ENCODE assay signal across 19 cellular contexts in genomic region chr18:32450026-32450681, GRCh38. TPM values are rescaled to one million over a fixed set of nuclear protein-coding genes. Genes with fewer than 3 reads are reported as not detected.
"Had no signal": no experiment of that assay in that cellular context is flagged by ENCODE, and none has a peak within 500 bp of the region (broad histone marks: within the 10 kb centered on the region; RNA-seq: fewer than 3 reads in every experiment).

No MANE protein-coding gene starts in this region.

- ATAC-seq: activated CD4-positive, alpha-beta T cell treated with anti-CD3 and anti-CD28 coated beads for 36 hours; activated naive CD4-positive, alpha-beta T cell treated with anti-CD3 and anti-CD28 coated beads, Interleukin-2, amount 50 U/mL, for 72 hours; effector memory CD8-positive, alpha-beta T cell; WTC11 had no signal

- H3K27me3 ChIP-seq: foreskin keratinocyte, right atrium auricular region, tibial nerve, uterus had no signal

- H3K4me3 ChIP-seq: right atrium auricular region, skin epidermis, tibial nerve, uterus had no signal

- H3K9me3 ChIP-seq: right atrium auricular region, tibial nerve, uterus had no signal

- H3K4me1 ChIP-seq: foreskin keratinocyte, uterus had no signal

- DNase-seq: activated CD4-positive, alpha-beta memory T cell treated with anti-CD3 and anti-CD28 coated beads for 36 hours; activated CD4-positive, alpha-beta T cell treated with anti-CD3 and anti-CD28 coated beads for 36 hours; activated gamma-delta T cell treated with Interleukin-2 at 50 U/mL for 16 hours; activated T-cell treated with anti-CD3 and anti-CD28 coated beads for 4 hours; caudate nucleus; effector memory CD8-positive, alpha-beta T cell; foreskin keratinocyte; hippocampal formation; islet precursor cell; nephron progenitor cell; nucleus accumbens; posterior cingulate gyrus; uterus had no signal

- H3K27ac ChIP-seq: foreskin keratinocyte, right atrium auricular region, skin epidermis, tibial nerve, uterus had no signal

- H3K36me3 ChIP-seq: right atrium auricular region, tibial nerve, uterus had no signal

RNA-seq across cellular contexts. Expression of gene GAREM1, which starts 20.5 kb away (rescaled TPM):
- total RNA-seq: activated CD4-positive, alpha-beta T cell treated with anti-CD3 and anti-CD28 coated beads for 36 hours; activated naive CD4-positive, alpha-beta T cell treated with anti-CD3 and anti-CD28 coated beads, Interleukin-2, amount 50 U/mL, for 72 hours; activated T-helper 1 cell treated with anti-CD3 and anti-CD28 coated beads, Interleukin-12 subunit alpha, Interleukin-12 subunit beta, Interleukin-2, Interleukin-4 antibody, amounts not matched to agents 30 ng/mL and 10 ng/mL and 1 ng/mL, durations not matched to agents 14 hours and 24 hours and 36 hours had no signal
